ENCODE assay signal across 8 cellular contexts in the genomic region with DNA sequence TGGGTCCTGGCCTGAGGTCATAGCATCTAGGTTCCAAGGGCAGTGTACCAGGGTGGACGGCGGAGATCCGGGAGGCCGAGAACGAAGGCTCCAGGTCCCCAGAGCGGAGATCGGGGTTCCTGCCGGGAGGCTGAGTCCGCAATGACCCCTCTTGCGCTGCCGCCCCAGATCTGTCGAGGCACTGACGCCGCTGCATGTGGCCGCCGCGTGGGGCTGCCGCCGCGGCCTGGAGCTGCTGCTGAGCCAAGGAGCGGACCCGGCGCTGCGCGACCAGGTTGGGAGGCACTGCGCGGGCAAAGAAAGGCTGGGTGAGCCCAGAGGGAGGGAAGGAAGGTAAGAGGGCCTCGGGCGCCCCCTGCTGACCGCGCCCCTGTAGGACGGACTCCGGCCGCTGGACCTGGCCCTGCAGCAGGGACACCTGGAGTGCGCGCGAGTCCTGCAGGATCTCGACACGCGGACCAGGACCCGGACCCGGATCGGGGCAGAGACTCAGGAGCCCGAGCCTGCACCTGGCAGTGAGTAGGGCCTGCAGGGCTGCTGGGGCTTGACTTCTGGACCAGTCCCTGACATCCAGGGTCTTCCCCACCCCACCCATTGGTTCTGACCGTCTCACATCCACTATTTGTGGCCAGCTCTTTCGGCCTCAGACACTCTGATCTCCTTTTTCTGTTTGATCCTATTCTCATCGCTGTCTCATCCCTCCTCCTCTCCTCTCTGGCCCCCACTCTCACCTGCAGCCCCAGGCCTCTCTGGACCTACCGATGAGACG. TPM values are rescaled to one million over a fixed set of nuclear protein-coding genes. Genes with fewer than 3 reads are reported as not detected.
DNase-seq lines count a peak whose midpoint lies in the region; ATAC-seq, FAIRE-seq and TF ChIP-seq lines count a peak whose summit lies in the region.

No MANE protein-coding gene starts in this region.

- FAIRE-seq in G401.6 (lab: Jason Lieb, UNC) = peak; percentile 25
- no peak for FAIRE-seq in bronchial epithelial cell (lab: Jason Lieb, UNC)

- peaks cover 6% of the 10 kb centered on the region for H3K9me3 ChIP-seq in WERI-Rb-1 (ENCODE audit: severe bottlenecking)

- H3K27ac ChIP-seq in WERI-Rb-1 = peak overlapping the region; percentile 26

- H3K4me3 ChIP-seq in WERI-Rb-1 (ENCODE audit: low read depth, low read length) = no peak overlapping the region
- H3K4me3 ChIP-seq in bronchial epithelial cell (ENCODE audit: low read depth, low read length) = peak overlapping the region; percentile 36
- peak overlapping the region; percentile 34 for H3K4me3 ChIP-seq in kidney epithelial cell (ENCODE audit: low read depth, low read length)

- TF ChIP-seq CTCF in WERI-Rb-1 (IDR thresholded peaks at IDR 0.05; ENCODE audit: low read depth, low read length) = peak; percentile 94
- peak; percentile 98 for TF ChIP-seq CTCF in bronchial epithelial cell (IDR thresholded peaks at IDR 0.05; ENCODE audit: insufficient read depth, low read length, severe bottlenecking)
- peak; percentile 94 for TF ChIP-seq CTCF in kidney epithelial cell (IDR thresholded peaks at IDR 0.05; ENCODE audit: insufficient read depth, low read length, poor library complexity, severe bottlenecking)

- H3K36me3 ChIP-seq in WERI-Rb-1 = peaks cover 15% of the 10 kb centered on the region
- peaks cover 2% of the 10 kb centered on the region for H3K36me3 ChIP-seq in bronchial epithelial cell (ENCODE audit: control insufficient read depth, insufficient read depth, low read length)
- H3K36me3 ChIP-seq in kidney epithelial cell (ENCODE audit: control insufficient read depth, insufficient read depth, low read length) = no peaks in the 10 kb centered on the region

- H3K27me3 ChIP-seq in WERI-Rb-1 (ENCODE audit: insufficient read depth, low read depth, severe bottlenecking) (no peaks in the 10 kb centered on the region), bronchial epithelial cell (ENCODE audit: control insufficient read depth, insufficient read depth, low read length) (no peaks in the 10 kb centered on the region), kidney epithelial cell (ENCODE audit: control insufficient read depth, insufficient read depth, low read length) (no peaks in the 10 kb centered on the region)

- ATAC-seq in HG02759 (IDR thresholded peaks at IDR 0.05; ENCODE audit: unreplicated experiment) = peak; percentile 74
- no peak for ATAC-seq in GM21367 (IDR thresholded peaks at IDR 0.05; ENCODE audit: unreplicated experiment)

- peak; percentile 68 for DNase-seq in NCI-H2171 treated with DMSO at 0.1 percent for 48 hours (lab: John Stamatoyannopoulos, UW)
- DNase-seq in WERI-Rb-1 = peak; percentile 92
- DNase-seq in bronchial epithelial cell (ENCODE audit: low read depth) = peak; percentile 55
- DNase-seq in kidney epithelial cell (ENCODE audit: low read depth) = peak; percentile 45
- peak; percentile 88 for DNase-seq in stimulated activated CD4-positive, alpha-beta T cell treated with anti-CD3 and anti-CD28 coated beads, Interleukin-15, amount 100 ng/mL, for 24 hours

RNA-seq across cellular contexts. Expression of gene ANKLE1, which starts 1.0 kb away (rescaled TPM):
- total RNA-seq in bronchial epithelial cell (0.38 and 0.53 TPM in 2 replicates), kidney epithelial cell (0.17 and 0.55 TPM in 2 replicates)

RNA-seq across cellular contexts. Expression of gene BABAM1, which starts 15.4 kb away (rescaled TPM):
- total RNA-seq in bronchial epithelial cell = 45.8 and 60.9 TPM in 2 replicates
- 78.4 and 101 TPM in 2 replicates for total RNA-seq in kidney epithelial cell

RNA-seq across cellular contexts. Expression of gene USHBP1, which starts 18.1 kb away (rescaled TPM):
- 0.13 TPM in 1 of 2 replicates, not detected in the other for total RNA-seq in bronchial epithelial cell
- 0.27 and 0.29 TPM in 2 replicates for total RNA-seq in kidney epithelial cell

RNA-seq across cellular contexts. Expression of gene ABHD8, which starts 20.6 kb away (rescaled TPM):
- total RNA-seq in bronchial epithelial cell = 6.1 and 9.9 TPM in 2 replicates
- total RNA-seq in kidney epithelial cell = 18.6 and 19.9 TPM in 2 replicates

RNA-seq across cellular contexts. Expression of gene MRPL34, which starts 23.0 kb away (rescaled TPM):
- total RNA-seq in bronchial epithelial cell (23.7 and 24.3 TPM in 2 replicates), kidney epithelial cell (71.0 and 125 TPM in 2 replicates)
